17 cellular contexts compared by ENCODE assay signal in genomic region chr7:137862358-137862757, GRCh38. TPM values are rescaled to one million over a fixed set of nuclear protein-coding genes. Genes with fewer than 3 reads are reported as not detected.
DNase-seq lines count a peak whose midpoint lies in the region; ATAC-seq and TF ChIP-seq lines count a peak whose summit lies in the region.
"Had no signal": no experiment of that assay in that cellular context is flagged by ENCODE, and none has a peak within 500 bp of the region (broad histone marks: within the 10 kb centered on the region; RNA-seq: fewer than 3 reads in every experiment).

No MANE protein-coding gene starts in this region.

- DNase-seq in activated naive CD8-positive, alpha-beta T cell treated with anti-CD3 and anti-CD28 coated beads for 36 hours, result no peak
- DNase-seq in activated naive CD8-positive, alpha-beta T cell treated with anti-CD3 and anti-CD28 coated beads, Interleukin-2, amount 50 U/mL, for 24 hours, result no peak
- DNase-seq in right atrium auricular region (ENCODE audit: low spot score), result no peak
- DNase-seq in left cardiac atrium, result no peak
- no peak for DNase-seq in stimulated activated naive B cell treated with anti-CD40 and anti-IgM and Interleukin-4, amounts not matched to agents 10 μg/mL and 1 μg/mL and 100 μg/mL, for 72 hours
- DNase-seq in cerebellum (ENCODE audit: low spot score), result no peak
- DNase-seq: C1 segment of cervical spinal cord; Calu3; CD4-positive, alpha-beta memory T cell; COR-L47; DMS53; DMS79 treated with DMSO at 0.1 percent for 48 hours; GF-D8; H9 had no signal

- no peaks in the 10 kb centered on the region for H3K27me3 ChIP-seq in right atrium auricular region

- intact Hi-C loops in left cardiac atrium (cut with DNase I), result no loop called here

- peaks cover 0 to 15% of the 10 kb centered on the region in 2 donors for H3K4me1 ChIP-seq in right atrium auricular region

- no peak overlapping the region for H3K4me3 Mint-ChIP-seq in activated naive CD8-positive, alpha-beta T cell treated with anti-CD3 and anti-CD28 coated beads for 36 hours
- H3K4me3 Mint-ChIP-seq in activated naive CD8-positive, alpha-beta T cell treated with anti-CD3 and anti-CD28 coated beads, Interleukin-2, amount 50 U/mL, for 24 hours, result no peak overlapping the region
- H3K4me3 Mint-ChIP-seq in stimulated activated naive B cell treated with anti-CD40 and anti-IgM and Interleukin-4, amounts not matched to agents 10 μg/mL and 1 μg/mL and 100 μg/mL, for 72 hours, result no peak overlapping the region
- H3K4me3 Mint-ChIP-seq: CD4-positive, alpha-beta memory T cell; GM23338; H9 had no signal

- H3K4me1 Mint-ChIP-seq in activated naive CD8-positive, alpha-beta T cell treated with anti-CD3 and anti-CD28 coated beads for 36 hours, result no peaks in the 10 kb centered on the region
- H3K4me1 Mint-ChIP-seq in activated naive CD8-positive, alpha-beta T cell treated with anti-CD3 and anti-CD28 coated beads, Interleukin-2, amount 50 U/mL, for 24 hours, result no peaks in the 10 kb centered on the region
- H3K4me1 Mint-ChIP-seq in stimulated activated naive B cell treated with anti-CD40 and anti-IgM and Interleukin-4, amounts not matched to agents 10 μg/mL and 1 μg/mL and 100 μg/mL, for 72 hours, result no peaks in the 10 kb centered on the region

- H3K27me3 Mint-ChIP-seq in activated naive CD8-positive, alpha-beta T cell treated with anti-CD3 and anti-CD28 coated beads for 36 hours, result no peaks in the 10 kb centered on the region
- no peaks in the 10 kb centered on the region for H3K27me3 Mint-ChIP-seq in activated naive CD8-positive, alpha-beta T cell treated with anti-CD3 and anti-CD28 coated beads, Interleukin-2, amount 50 U/mL, for 24 hours
- H3K27me3 Mint-ChIP-seq in stimulated activated naive B cell treated with anti-CD40 and anti-IgM and Interleukin-4, amounts not matched to agents 10 μg/mL and 1 μg/mL and 100 μg/mL, for 72 hours, result no peaks in the 10 kb centered on the region
- H3K27me3 Mint-ChIP-seq: CD4-positive, alpha-beta memory T cell had no signal

- H3K27ac Mint-ChIP-seq in activated naive CD8-positive, alpha-beta T cell treated with anti-CD3 and anti-CD28 coated beads for 36 hours, result peak overlapping the region; percentile 2
- H3K27ac Mint-ChIP-seq in activated naive CD8-positive, alpha-beta T cell treated with anti-CD3 and anti-CD28 coated beads, Interleukin-2, amount 50 U/mL, for 24 hours, result no peak overlapping the region
- H3K27ac Mint-ChIP-seq in stimulated activated naive B cell treated with anti-CD40 and anti-IgM and Interleukin-4, amounts not matched to agents 10 μg/mL and 1 μg/mL and 100 μg/mL, for 72 hours, result peak overlapping the region; percentile 43
- H3K27ac Mint-ChIP-seq: CD4-positive, alpha-beta memory T cell; GM23338 had no signal

- no peak for TF ChIP-seq CTCF in right atrium auricular region (IDR thresholded peaks at IDR 0.05)

- ATAC-seq in activated naive CD8-positive, alpha-beta T cell treated with anti-CD3 and anti-CD28 coated beads, Interleukin-2, amount 50 U/mL, for 24 hours, result no peak
- ATAC-seq in left cardiac atrium, result no peak
- no peak for ATAC-seq in stimulated activated naive B cell treated with anti-CD40 and anti-IgM and Interleukin-4, amounts not matched to agents 10 μg/mL and 1 μg/mL and 100 μg/mL, for 72 hours (replicated peaks)
- ATAC-seq: GM23338, HCT116 had no signal

- H3K4me3 ChIP-seq in right atrium auricular region, result no peak overlapping the region
- H3K4me3 ChIP-seq: GM23338 had no signal

- H3K36me3 Mint-ChIP-seq in activated naive CD8-positive, alpha-beta T cell treated with anti-CD3 and anti-CD28 coated beads for 36 hours, result peaks cover 32% of the 10 kb centered on the region
- peaks cover 30% of the 10 kb centered on the region for H3K36me3 Mint-ChIP-seq in activated naive CD8-positive, alpha-beta T cell treated with anti-CD3 and anti-CD28 coated beads, Interleukin-2, amount 50 U/mL, for 24 hours (ENCODE audit: low read depth)
- H3K36me3 Mint-ChIP-seq in stimulated activated naive B cell treated with anti-CD40 and anti-IgM and Interleukin-4, amounts not matched to agents 10 μg/mL and 1 μg/mL and 100 μg/mL, for 72 hours, result peaks cover 36 to 42% of the 10 kb centered on the region in 2 donors

- peaks cover 16% of the 10 kb centered on the region for H3K9me3 Mint-ChIP-seq in activated naive CD8-positive, alpha-beta T cell treated with anti-CD3 and anti-CD28 coated beads for 36 hours
- peaks cover 24% of the 10 kb centered on the region for H3K9me3 Mint-ChIP-seq in activated naive CD8-positive, alpha-beta T cell treated with anti-CD3 and anti-CD28 coated beads, Interleukin-2, amount 50 U/mL, for 24 hours
- peaks cover 10 to 17% of the 10 kb centered on the region in 2 donors for H3K9me3 Mint-ChIP-seq in stimulated activated naive B cell treated with anti-CD40 and anti-IgM and Interleukin-4, amounts not matched to agents 10 μg/mL and 1 μg/mL and 100 μg/mL, for 72 hours
- H3K9me3 Mint-ChIP-seq: GM23338 had no signal

- H3K27ac ChIP-seq in right atrium auricular region, result peak overlapping the region; percentile 49

- peaks cover 0 to 9% of the 10 kb centered on the region in 2 donors for H3K9me3 ChIP-seq in right atrium auricular region

- H3K36me3 ChIP-seq in right atrium auricular region, result peaks cover 17% of the 10 kb centered on the region

RNA-seq across cellular contexts. Expression of gene DGKI, which starts 15.6 kb away (rescaled TPM):
- 1 to 10 TPM; 1.8 to 2.2 TPM for total RNA-seq in activated naive CD8-positive, alpha-beta T cell treated with anti-CD3 and anti-CD28 coated beads for 36 hours
- total RNA-seq in right atrium auricular region (1 to 10 TPM; 4.4 to 5.9 TPM), left cardiac atrium (10 to 100 TPM in 1 of 2 donors, 1 to 10 TPM in 1; 7.2 to 19.1 TPM), cerebellum (79.2 TPM)
- total RNA-seq: Calu3, G401 had no signal
